20 cellular contexts compared by ENCODE assay signal in genomic region chr4:169142390-169142789, GRCh38.
A peak's percentile ranks its signal among the peaks of the same experiment; 100 is the strongest.
DNase-seq lines count a peak whose midpoint lies in the region; FAIRE-seq and TF ChIP-seq lines count a peak whose summit lies in the region.
"Had no signal": no experiment of that assay in that cellular context is flagged by ENCODE, and none has a peak within 500 bp of the region (broad histone marks: within the 10 kb centered on the region; RNA-seq: fewer than 3 reads in every experiment).

No MANE protein-coding gene starts in this region.

- H3K79me2 ChIP-seq in astrocyte (ENCODE audit: insufficient read depth, low read length) (peaks cover 29% of the 10 kb centered on the region), fibroblast of lung (ENCODE audit: control insufficient read depth, insufficient read depth, low read length) (no peaks in the 10 kb centered on the region)

- H3K27me3 Mint-ChIP-seq in HFFc6 (ENCODE audit: insufficient read depth) = peaks cover 3% of the 10 kb centered on the region; the same call in 1 of the 2 replicates
- no peaks in the 10 kb centered on the region for H3K27me3 Mint-ChIP-seq in astrocyte (ENCODE audit: low read depth, unreplicated experiment)
- H3K27me3 Mint-ChIP-seq: B cell; CD4-positive, alpha-beta T cell had no signal

- no peak overlapping the region for H3K4me2 ChIP-seq in astrocyte (ENCODE audit: low read length)
- H3K4me2 ChIP-seq in fibroblast of lung (ENCODE audit: extremely low read depth, insufficient read depth, low read length) = no peak overlapping the region
- H3K4me2 ChIP-seq: KMS-11 had no signal

- FAIRE-seq in astrocyte (lab: Jason Lieb, UNC) = peak; percentile 86

- no peaks in the 10 kb centered on the region for H3K9me3 ChIP-seq in astrocyte (ENCODE audit: insufficient read depth, low read depth, low read length)
- no peaks in the 10 kb centered on the region for H3K9me3 ChIP-seq in fibroblast of lung (ENCODE audit: control insufficient read depth, insufficient read depth, low read depth, low read length)
- H3K9me3 ChIP-seq in left ventricle myocardium inferior (replicated peaks) = no peaks in the 10 kb centered on the region
- H3K9me3 ChIP-seq: HAP-1, MG63 had no signal

- H3K4me3 ChIP-seq in AG10803 (ENCODE audit: low read length) = no peak overlapping the region
- H3K4me3 ChIP-seq in astrocyte (ENCODE audit: insufficient read depth, low read depth, low read length) = no peak overlapping the region
- no peak overlapping the region for H3K4me3 ChIP-seq in fibroblast of lung (replicated peaks in 1 of 4; ENCODE audit: control extremely low read depth in 1 of 4, insufficient read depth in 1 of 4, low read depth in 3 of 4, low read length in 4 of 4)
- H3K4me3 ChIP-seq in left ventricle myocardium inferior = no peak overlapping the region
- H3K4me3 ChIP-seq: HAP-1, MG63 had no signal

- H3K4me1 Mint-ChIP-seq in HFFc6 (ENCODE audit: low read depth) = peaks cover 42% of the 10 kb centered on the region
- peaks cover 12% of the 10 kb centered on the region for H3K4me1 Mint-ChIP-seq in astrocyte (ENCODE audit: low read depth, unreplicated experiment)
- H3K4me1 Mint-ChIP-seq: B cell had no signal

- H3K4me1 ChIP-seq in astrocyte (ENCODE audit: insufficient read depth, low read length) (peaks cover 5% of the 10 kb centered on the region), fibroblast of lung (ENCODE audit: control insufficient read depth, extremely low read depth, insufficient read depth, low read length) (peaks cover 3% of the 10 kb centered on the region), left ventricle myocardium inferior (peaks cover 19% of the 10 kb centered on the region)

- DNase-seq in AG10803 (ENCODE audit: low read depth) (peak; percentile 56), HFFc6 (no peak), astrocyte (ENCODE audit: low read depth) (no peak), fibroblast of lung (ENCODE audit: low read depth in 2 of 2) (peak; percentile 36 to 41), SIG-M5 treated with dmso at 0.1 percent for 504 hours (lab: John Stamatoyannopoulos, UW; ENCODE audit: unreplicated experiment) (no peak), left ventricle myocardium inferior (no peak), GDM1 (lab: John Stamatoyannopoulos, UW) (no peak)
- DNase-seq in activated CD4-positive, alpha-beta T cell treated with anti-CD3 and anti-CD28 coated beads, Interleukin-2, amount 50 U/mL, for 48 hours = no peak
- DNase-seq: Calu3; CD4-positive, alpha-beta T cell; DND-41; MG63; NCI-H1105 treated with DMSO at 0.1 percent for 48 hours; NCI-H187 treated with DMSO at 0.1 percent for 48 hours; NCI-H446; NCI-H82; Right ventricle myocardium superior had no signal

- H3K27ac ChIP-seq in astrocyte (ENCODE audit: low read depth, low read length) (no peak overlapping the region), fibroblast of lung (ENCODE audit: insufficient read depth, low read length) (no peak overlapping the region), left ventricle myocardium inferior (replicated peaks) (no peak overlapping the region)
- H3K27ac ChIP-seq: KMS-11 had no signal

- H4K20me1 ChIP-seq in astrocyte (ENCODE audit: insufficient read depth, low read length) (no peaks in the 10 kb centered on the region), fibroblast of lung (ENCODE audit: control insufficient read depth, extremely low read depth, insufficient read depth, low read length) (no peaks in the 10 kb centered on the region)

- no peaks in the 10 kb centered on the region for H3K27me3 ChIP-seq in astrocyte (ENCODE audit: insufficient read depth, low read length)
- H3K27me3 ChIP-seq in fibroblast of lung (ENCODE audit: control insufficient read depth, insufficient read depth, low read length) = no peaks in the 10 kb centered on the region
- no peaks in the 10 kb centered on the region for H3K27me3 ChIP-seq in left ventricle myocardium inferior (ENCODE audit: low read depth)
- H3K27me3 ChIP-seq: MG63 had no signal

- H3K27ac Mint-ChIP-seq in HFFc6 (peak overlapping the region; percentile 30; the same call in 1 of the 2 replicates), astrocyte (ENCODE audit: unreplicated experiment) (no peak overlapping the region)
- H3K27ac Mint-ChIP-seq: B cell; CD4-positive, alpha-beta T cell had no signal

- H3K9me3 Mint-ChIP-seq in HFFc6 (no peaks in the 10 kb centered on the region), astrocyte (ENCODE audit: unreplicated experiment) (no peaks in the 10 kb centered on the region)
- H3K9me3 Mint-ChIP-seq: CD4-positive, alpha-beta T cell had no signal

- intact Hi-C loops in left ventricle myocardium inferior (cut with micrococcal nuclease) = no loop called here

- H3K36me3 ChIP-seq in astrocyte (ENCODE audit: insufficient read depth, low read length) (peaks cover 10% of the 10 kb centered on the region), fibroblast of lung (ENCODE audit: control insufficient read depth, insufficient read depth, low read length) (no peaks in the 10 kb centered on the region), left ventricle myocardium inferior (no peaks in the 10 kb centered on the region)
- H3K36me3 ChIP-seq: HAP-1 had no signal

- H3K4me3 Mint-ChIP-seq in HFFc6 (no peak overlapping the region), astrocyte (ENCODE audit: unreplicated experiment) (no peak overlapping the region)
- H3K4me3 Mint-ChIP-seq: B cell; CD4-positive, alpha-beta T cell had no signal

- H3K9ac ChIP-seq in astrocyte (ENCODE audit: low read length) (no peak overlapping the region), fibroblast of lung (ENCODE audit: insufficient read depth, low read length) (no peak overlapping the region)
- H3K9ac ChIP-seq: KMS-11 had no signal

- TF ChIP-seq CTCF in AG10803 (conservative IDR thresholded peaks at IDR 0.05; ENCODE audit: low read length) (no peak), HFFc6 (IDR thresholded peaks at IDR 0.05) (no peak), astrocyte (IDR thresholded peaks at IDR 0.05; ENCODE audit: insufficient read depth, low read depth, low read length) (no peak), fibroblast of lung (conservative IDR thresholded peaks at IDR 0.05 in 1 of 2, IDR thresholded peaks at IDR 0.05 in 1 of 2; ENCODE audit: low read depth in 1 of 2, low read length in 2 of 2) (no peak), left ventricle myocardium inferior (IDR thresholded peaks at IDR 0.05; ENCODE audit: borderline replicate concordance) (no peak)

- H3K36me3 Mint-ChIP-seq in HFFc6 (ENCODE audit: low read depth) = peaks cover 30% of the 10 kb centered on the region
- H3K36me3 Mint-ChIP-seq in astrocyte (ENCODE audit: low read depth, unreplicated experiment) = peaks cover 2% of the 10 kb centered on the region

- H2AFZ ChIP-seq in astrocyte (ENCODE audit: low read depth, low read length) (no peak overlapping the region), fibroblast of lung (ENCODE audit: low read length) (no peak overlapping the region)

Comparison
In these comparisons a context has a peak if more than half of its experiments do, and no peak if none do; other contexts are left out.
1. DNase-seq: peak in AG10803 (single experiment) and fibroblast of lung (2 of 2); none in HFFc6 (single experiment), astrocyte (single experiment), SIG-M5 treated with dmso at 0.1 percent for 504 hours (single experiment), activated CD4-positive, alpha-beta T cell treated with anti-CD3 and anti-CD28 coated beads, Interleukin-2, amount 50 U/mL, for 48 hours (0 of 2), left ventricle myocardium inferior (single experiment) and GDM1 (single experiment).